In the genomic region with DNA sequence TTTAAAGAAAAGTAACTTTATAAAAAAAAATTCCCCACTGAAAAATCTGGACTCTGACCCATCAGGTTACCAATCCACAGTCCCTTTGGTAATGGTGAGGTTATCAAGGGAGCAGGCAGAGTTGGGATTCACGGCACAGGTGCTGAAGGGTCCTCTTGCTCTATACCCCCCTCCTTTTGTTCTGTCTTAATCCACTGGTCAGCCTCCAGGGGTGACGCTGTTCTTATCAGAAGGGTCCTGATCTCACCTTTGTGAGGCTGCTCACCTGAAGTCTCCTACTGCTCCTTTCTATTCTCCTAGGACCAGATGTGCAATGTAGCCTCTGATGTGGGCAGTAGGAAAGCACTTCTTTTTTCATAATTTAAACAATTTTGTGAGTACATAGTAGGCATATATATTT, we compare ENCODE assay signal across 7 cellular contexts.
"Had no signal": no experiment of that assay in that cellular context is flagged by ENCODE, and none has a peak within 500 bp of the region (broad histone marks: within the 10 kb centered on the region; RNA-seq: fewer than 3 reads in every experiment).

No MANE protein-coding gene starts in this region.

- H3K4me1 ChIP-seq: HAP-1 had no signal

- H3K4me3 ChIP-seq: GM23248, HAP-1, K562 had no signal

- H3K9me3 Mint-ChIP-seq: HFFc6 had no signal

- H3K4me3 Mint-ChIP-seq: HFFc6 had no signal

- ATAC-seq: HCT116, K562 had no signal

- H3K9me3 ChIP-seq: HAP-1 had no signal

- H2AFZ ChIP-seq: GM23248 had no signal

- H3K27ac Mint-ChIP-seq: HFFc6 had no signal

- H3K36me3 ChIP-seq: HAP-1 had no signal

- DNase-seq: GM23248, HFFc6, IMR-90, KG1 had no signal

- H3K27ac ChIP-seq: GM23248 had no signal
